In the genomic region with DNA sequence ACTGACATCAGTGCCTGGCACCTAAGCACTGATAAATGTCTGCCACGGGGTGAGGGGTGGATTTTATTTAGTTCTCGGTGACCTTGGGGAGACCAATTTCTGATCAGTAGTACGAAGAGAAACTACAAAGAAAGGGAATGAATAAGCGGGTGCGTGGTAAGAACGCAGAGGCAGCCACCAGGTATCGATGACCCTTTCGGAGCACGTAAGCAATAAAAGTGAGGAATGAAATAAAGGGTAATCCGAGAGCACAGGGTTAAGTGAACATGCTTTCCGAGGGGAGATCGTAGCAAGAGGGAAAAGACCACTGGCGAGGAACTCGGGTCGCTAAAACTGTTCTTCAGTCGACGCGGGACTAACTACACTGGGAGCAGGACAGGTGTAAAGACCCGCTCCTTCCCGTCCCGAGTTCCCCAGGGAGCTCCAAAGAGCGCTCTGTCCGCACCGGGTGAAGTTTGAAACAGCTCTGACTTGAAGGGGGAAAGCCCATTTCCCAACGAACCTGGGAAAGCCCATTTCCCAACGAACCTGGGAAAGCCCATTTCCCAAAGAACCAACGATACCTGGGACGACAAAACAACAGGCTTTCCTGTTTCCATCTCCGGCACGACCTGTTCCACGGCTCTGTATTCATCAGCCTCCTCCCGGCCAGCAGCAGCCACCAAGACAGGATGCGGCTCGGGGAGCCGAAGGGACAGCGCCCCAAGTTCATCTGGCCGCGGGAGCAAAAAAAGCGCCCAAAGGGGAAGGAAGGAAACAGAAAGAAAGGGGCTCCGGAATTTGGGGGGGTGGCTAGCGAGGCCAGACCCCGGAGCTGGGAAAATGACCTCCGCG, we compare ENCODE assay signal across 8 cellular contexts. TPM values are rescaled to one million over a fixed set of nuclear protein-coding genes. Genes with fewer than 3 reads are reported as not detected.
DNase-seq lines count a peak whose midpoint lies in the region; ATAC-seq and TF ChIP-seq lines count a peak whose summit lies in the region.

No MANE protein-coding gene starts in this region.

- CTCF ChIA-PET in activated CD8-positive, alpha-beta T cell treated with anti-CD3 and anti-CD28 coated beads, Interleukin-2, amount 10 ng/mL, durations not matched to agents 7 days and 5 days (lab: Charles Lee): no interaction called here

- ATAC-seq in HG03108 (IDR thresholded peaks at IDR 0.05; ENCODE audit: unreplicated experiment) (peak; percentile 5), psoas muscle (no peak), HG02610 (IDR thresholded peaks at IDR 0.05; ENCODE audit: unreplicated experiment) (no peak)
- peak; percentile 4 for ATAC-seq in activated CD8-positive, alpha-beta T cell treated with anti-CD3 and anti-CD28 coated beads, Interleukin-2, amount 10 ng/mL, durations not matched to agents 7 days and 5 days

- H3K27me3 ChIP-seq in left ventricle myocardium inferior (ENCODE audit: low read depth) (peaks cover 94% of the 10 kb centered on the region), psoas muscle (ENCODE audit: insufficient read depth in 3 of 3, low read length in 2 of 3) (peaks cover 5 to 37% (median 13%) of the 10 kb centered on the region in 3 donors)

- 2 to 3% (median 3%) methylated on average over 39 to 44 of the region's 44 CpGs for WGBS in psoas muscle, 3 donors

- H3K4me3 ChIP-seq in left ventricle myocardium inferior (peak overlapping the region; percentile 74), psoas muscle (peak overlapping the region; percentile 73)

- DNase-seq in activated CD4-positive, alpha-beta T cell treated with anti-CD3 and anti-CD28 coated beads for 48 hours: peak; percentile 14
- no peak for DNase-seq in activated CD4-positive, alpha-beta T cell treated with anti-CD3 and anti-CD28 coated beads for 1 hour
- peak; percentile 29 for DNase-seq in activated CD8-positive, alpha-beta T cell treated with anti-CD3 and anti-CD28 coated beads, Interleukin-2, amount 10 ng/mL, durations not matched to agents 7 days and 5 days
- DNase-seq in left ventricle myocardium inferior (no peak), psoas muscle (peak in 1 of 2 donors; percentile 15), NCI-H524 treated with DMSO at 0.1 percent for 48 hours (lab: John Stamatoyannopoulos, UW) (no peak)

- H3K9me3 Mint-ChIP-seq in activated CD8-positive, alpha-beta T cell treated with anti-CD3 and anti-CD28 coated beads, Interleukin-2, amount 10 ng/mL, durations not matched to agents 7 days and 5 days (ENCODE audit: insufficient read depth): no peaks in the 10 kb centered on the region

- no peak for TF ChIP-seq CTCF in left ventricle myocardium inferior (IDR thresholded peaks at IDR 0.05; ENCODE audit: borderline replicate concordance)
- no peak for TF ChIP-seq CTCF in psoas muscle (IDR thresholded peaks at IDR 0.05)

- H3K27me3 Mint-ChIP-seq in activated CD8-positive, alpha-beta T cell treated with anti-CD3 and anti-CD28 coated beads, Interleukin-2, amount 10 ng/mL, durations not matched to agents 7 days and 5 days (ENCODE audit: low read depth): peaks cover 55% of the 10 kb centered on the region

- H3K27ac ChIP-seq in left ventricle myocardium inferior (replicated peaks) (peak overlapping the region; percentile 23), psoas muscle (no peak overlapping the region)

- H3K4me1 ChIP-seq in left ventricle myocardium inferior (peaks cover 15% of the 10 kb centered on the region), psoas muscle (peaks cover 8% of the 10 kb centered on the region)

- H3K36me3 ChIP-seq in left ventricle myocardium inferior: no peaks in the 10 kb centered on the region
- H3K36me3 ChIP-seq in psoas muscle (ENCODE audit: insufficient read depth in 1 of 2, low read depth in 1 of 2): no peaks in the 10 kb centered on the region

- POLR2A ChIA-PET in activated CD8-positive, alpha-beta T cell treated with anti-CD3 and anti-CD28 coated beads, Interleukin-2, amount 10 ng/mL, durations not matched to agents 7 days and 5 days (lab: Charles Lee): interaction anchor here (0.9 kb wide), 1 partner anchor 1621 kb away, joined by 3 read pairs; no protein-coding TSS in a partner anchor

- H3K4me1 Mint-ChIP-seq in activated CD8-positive, alpha-beta T cell treated with anti-CD3 and anti-CD28 coated beads, Interleukin-2, amount 10 ng/mL, durations not matched to agents 7 days and 5 days (ENCODE audit: low read depth): peaks cover 13% of the 10 kb centered on the region

- intact Hi-C loops in left ventricle myocardium inferior (cut with micrococcal nuclease) (no loop called here), psoas muscle (cut with DNase I) (no loop called here)

- H3K4me3 Mint-ChIP-seq in activated CD8-positive, alpha-beta T cell treated with anti-CD3 and anti-CD28 coated beads, Interleukin-2, amount 10 ng/mL, durations not matched to agents 7 days and 5 days: peak overlapping the region; percentile 73

- no peak overlapping the region for H3K27ac Mint-ChIP-seq in activated CD8-positive, alpha-beta T cell treated with anti-CD3 and anti-CD28 coated beads, Interleukin-2, amount 10 ng/mL, durations not matched to agents 7 days and 5 days

- no peaks in the 10 kb centered on the region for H3K9me3 ChIP-seq in left ventricle myocardium inferior (replicated peaks)
- H3K9me3 ChIP-seq in psoas muscle: no peaks in the 10 kb centered on the region

- no peaks in the 10 kb centered on the region for H3K36me3 Mint-ChIP-seq in activated CD8-positive, alpha-beta T cell treated with anti-CD3 and anti-CD28 coated beads, Interleukin-2, amount 10 ng/mL, durations not matched to agents 7 days and 5 days (ENCODE audit: low read depth)

RNA-seq across cellular contexts. Expression of gene ELOVL7, which starts 1.0 kb away (rescaled TPM):
- total RNA-seq in activated CD8-positive, alpha-beta T cell treated with anti-CD3 and anti-CD28 coated beads, Interleukin-2, amount 10 ng/mL, durations not matched to agents 7 days and 5 days: under 1 TPM; 0.26 to 0.34 TPM
- total RNA-seq in left ventricle myocardium inferior (0.19 TPM), psoas muscle (under 1 TPM; 0.16 to 0.79 (median 0.27) TPM)
- under 1 TPM; 0.10 to 0.21 (median 0.20) TPM for polyA plus RNA-seq in psoas muscle

Comparison
In these comparisons a context has a peak if more than half of its experiments do, and no peak if none do; other contexts are left out.
1. DNase-seq: peak in activated CD4-positive, alpha-beta T cell treated with anti-CD3 and anti-CD28 coated beads for 48 hours (single experiment) and activated CD8-positive, alpha-beta T cell treated with anti-CD3 and anti-CD28 coated beads, Interleukin-2, amount 10 ng/mL, durations not matched to agents 7 days and 5 days (single experiment); none in activated CD4-positive, alpha-beta T cell treated with anti-CD3 and anti-CD28 coated beads for 1 hour (single experiment), left ventricle myocardium inferior (single experiment) and NCI-H524 treated with DMSO at 0.1 percent for 48 hours (single experiment).
2. ATAC-seq: peak in HG03108 (single experiment) and activated CD8-positive, alpha-beta T cell treated with anti-CD3 and anti-CD28 coated beads, Interleukin-2, amount 10 ng/mL, durations not matched to agents 7 days and 5 days (single experiment); none in psoas muscle (0 of 4) and HG02610 (single experiment).